In genomic region chr17:29732209-29732608, GRCh38 we compare ENCODE assay signal across 1 cellular context.
TF ChIP-seq lines count a peak whose summit lies in the region.

No MANE protein-coding gene starts in this region.

TF ChIP-seq in K562, 482 proteins besides CTCF, POLR2A, EP300 and RAD21 (continued from another document):
- TF ChIP-seq JUND (IDR thresholded peaks at IDR 0.05; ENCODE audit: borderline replicate concordance, low read depth, low read length): no peak
- no peak for TF ChIP-seq JUND (tag; IDR thresholded peaks at IDR 0.05; ENCODE audit: borderline replicate concordance, low read depth, low read length)
- TF ChIP-seq KLF10 (CRISPR knock-in tag; IDR thresholded peaks at IDR 0.05): no peak
- TF ChIP-seq MTA2 (IDR thresholded peaks at IDR 0.05; ENCODE audit: low read depth): no peak
- TF ChIP-seq TCF7 (IDR thresholded peaks at IDR 0.05; ENCODE audit: borderline replicate concordance): no peak
- no peak for TF ChIP-seq RAD51 (IDR thresholded peaks at IDR 0.05; ENCODE audit: borderline replicate concordance, low read depth)
- TF ChIP-seq SIX5 (IDR thresholded peaks at IDR 0.05; ENCODE audit: borderline replicate concordance in 1 of 2, insufficient read depth in 1 of 2, low read depth in 1 of 2, low read length in 2 of 2): no peak
- no peak for TF ChIP-seq GATAD2A (IDR thresholded peaks at IDR 0.05)
- no peak for TF ChIP-seq NFIC (IDR thresholded peaks at IDR 0.05)
TF ChIP-seq in K562: peak in this region for 0.
